In genomic region chr9:131831380-131832165, GRCh38 we compare ENCODE assay signal across 1 cellular context.
TF ChIP-seq lines count a peak whose summit lies in the region.

No MANE protein-coding gene starts in this region.

TF ChIP-seq in GM12878, 131 proteins besides CTCF, POLR2A, EP300 and RAD21 (continued from another document):
- TF ChIP-seq IRF5 (IDR thresholded peaks at IDR 0.05; ENCODE audit: borderline replicate concordance): no peak
TF ChIP-seq in GM12878: peak in this region for 1.
